In the genomic region with DNA sequence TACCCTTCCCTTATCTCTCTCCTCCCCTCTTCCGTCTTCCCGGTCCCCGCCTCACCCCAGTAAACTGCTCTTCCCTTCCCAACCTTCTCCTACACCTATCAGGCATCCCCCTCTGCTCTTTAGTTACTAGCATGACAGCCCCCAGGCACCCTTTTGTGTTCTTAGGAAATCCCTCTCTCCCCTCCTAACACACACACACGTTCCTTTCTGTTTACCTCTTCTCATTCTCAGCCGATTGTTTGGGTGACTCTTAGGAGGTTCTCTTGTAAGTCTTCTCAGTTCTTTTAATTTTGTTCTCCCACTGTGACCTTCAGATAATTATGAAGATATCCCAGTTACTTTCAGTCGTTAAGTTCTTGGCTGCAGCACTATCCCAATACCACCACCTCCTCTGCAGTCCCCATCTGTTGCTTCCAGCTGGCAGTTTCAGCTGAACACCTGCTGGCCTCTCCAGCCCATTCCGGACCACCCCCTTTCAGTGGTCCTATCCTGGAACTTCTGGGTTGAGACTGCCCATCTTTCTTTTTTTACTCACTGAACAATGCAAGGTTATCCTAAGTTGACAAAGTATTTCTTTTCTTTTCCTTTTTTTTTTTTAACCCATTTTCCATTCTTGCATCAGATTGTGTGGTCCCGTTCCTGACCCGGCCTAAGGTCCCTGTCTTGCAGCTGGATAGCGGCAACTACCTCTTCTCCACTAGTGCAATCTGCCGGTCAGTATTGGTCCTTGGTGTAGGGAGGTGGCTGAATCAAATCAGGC, we compare ENCODE assay signal across 7 cellular contexts. TPM values are rescaled to one million over a fixed set of nuclear protein-coding genes. Genes with fewer than 3 reads are reported as not detected.
DNase-seq lines count a peak whose midpoint lies in the region; ATAC-seq and TF ChIP-seq lines count a peak whose summit lies in the region.

No MANE protein-coding gene starts in this region.

- peaks cover 11% of the 10 kb centered on the region for H3K4me1 ChIP-seq in fibroblast of lung (ENCODE audit: control insufficient read depth, extremely low read depth, insufficient read depth, low read length)
- H3K4me1 ChIP-seq in psoas muscle: peaks cover 10% of the 10 kb centered on the region

- TF ChIP-seq CTCF in RWPE1 (conservative IDR thresholded peaks at IDR 0.05; ENCODE audit: low read depth) (no peak), fibroblast of lung (conservative IDR thresholded peaks at IDR 0.05 in 1 of 2, IDR thresholded peaks at IDR 0.05 in 1 of 2; ENCODE audit: low read depth in 1 of 2, low read length in 2 of 2) (no peak), psoas muscle (IDR thresholded peaks at IDR 0.05) (no peak)

- H3K4me3 ChIP-seq in fibroblast of lung (replicated peaks in 1 of 4; ENCODE audit: control extremely low read depth in 1 of 4, insufficient read depth in 1 of 4, low read depth in 3 of 4, low read length in 4 of 4) (peak overlapping the region; percentile 81 to 99 (median 89)), psoas muscle (peak overlapping the region; percentile 96)

- ATAC-seq in GM21515 (IDR thresholded peaks at IDR 0.05; ENCODE audit: unreplicated experiment): peak; percentile 1
- peak in 2 of 4 donors; percentile 16 to 17 for ATAC-seq in psoas muscle

- CTCF ChIA-PET in RWPE1 (lab: Yijun Ruan, JAX): interaction anchor here (0.7 kb wide), 1 partner anchor 309 kb away, joined by 4 read pairs; no protein-coding TSS in a partner anchor

- peaks cover 19% of the 10 kb centered on the region for H3K36me3 ChIP-seq in fibroblast of lung (ENCODE audit: control insufficient read depth, insufficient read depth, low read length)
- H3K36me3 ChIP-seq in psoas muscle (ENCODE audit: insufficient read depth in 1 of 2, low read depth in 1 of 2): peaks cover 16 to 36% of the 10 kb centered on the region in 2 donors

- H3K9me3 ChIP-seq in fibroblast of lung (ENCODE audit: control insufficient read depth, insufficient read depth, low read depth, low read length): no peaks in the 10 kb centered on the region
- H3K9me3 ChIP-seq in psoas muscle: no peaks in the 10 kb centered on the region

- H3K9ac ChIP-seq in fibroblast of lung (ENCODE audit: insufficient read depth, low read length): peak overlapping the region; percentile 65

- WGBS in psoas muscle, 3 donors: 25 to 27% (median 26%) methylated on average over 11 of the region's 11 CpGs

- H3K79me2 ChIP-seq in fibroblast of lung (ENCODE audit: control insufficient read depth, insufficient read depth, low read length): peaks cover 21% of the 10 kb centered on the region

- intact Hi-C loops in psoas muscle (cut with DNase I): loop anchor here in 1 of 2 donors (5.0 kb wide), 1 partner anchor 34 kb away; the partner anchor contains the start of genes DDIT3 and MBD6

- POLR2A ChIA-PET in RWPE1 (lab: Yijun Ruan, JAX; ENCODE audit: low non-redundant PET): no interaction called here

- DNase-seq in RWPE1 (ENCODE audit: low spot score) (no peak), fibroblast of lung (ENCODE audit: low read depth in 2 of 2) (no peak), psoas muscle (no peak), glomerular visceral epithelial cell (ENCODE audit: extremely low spot score) (no peak), anterior cingulate cortex (lab: John Stamatoyannopoulos, UW) (no peak), ureter (ENCODE audit: low spot score) (no peak)

- H3K27ac ChIP-seq in RWPE1 (peak overlapping the region; percentile 79), fibroblast of lung (ENCODE audit: insufficient read depth, low read length) (peak overlapping the region; percentile 67), psoas muscle (peak overlapping the region; percentile 76)

- peak overlapping the region; percentile 22 for H2AFZ ChIP-seq in fibroblast of lung (ENCODE audit: low read length)

- H3K4me2 ChIP-seq in fibroblast of lung (ENCODE audit: extremely low read depth, insufficient read depth, low read length): peak overlapping the region; percentile 82

- H4K20me1 ChIP-seq in fibroblast of lung (ENCODE audit: control insufficient read depth, extremely low read depth, insufficient read depth, low read length): no peaks in the 10 kb centered on the region

- H3K27me3 ChIP-seq in fibroblast of lung (ENCODE audit: control insufficient read depth, insufficient read depth, low read length): no peaks in the 10 kb centered on the region
- no peaks in the 10 kb centered on the region for H3K27me3 ChIP-seq in psoas muscle (ENCODE audit: insufficient read depth in 3 of 3, low read length in 2 of 3)

RNA-seq across cellular contexts. Expression of gene MARS1, which starts 0.7 kb away (rescaled TPM):
- total RNA-seq in fibroblast of lung: 223 and 352 TPM in 2 replicates
- 89.9 and 103 TPM in 2 replicates for polyA plus RNA-seq in fibroblast of lung
- polyA plus RNA-seq in fibroblast of lung (2012): 127 and 147 TPM in 2 replicates
- polyA minus RNA-seq in fibroblast of lung (ENCODE audit: low replicate concordance): 393 and 409 TPM in 2 replicates
- total RNA-seq in psoas muscle: 10 to 100 TPM; 68.6 to 88.0 (median 83.7) TPM
- polyA plus RNA-seq in psoas muscle: 10 to 100 TPM; 41.2 to 97.4 (median 77.7) TPM
- 327 TPM for total RNA-seq in ureter

RNA-seq across cellular contexts. Expression of gene ARHGAP9, which starts 8.9 kb away (rescaled TPM):
- total RNA-seq in fibroblast of lung (under 0.01 TPM in 2 replicates), psoas muscle (1 to 10 TPM; 1.3 to 5.4 (median 4.1) TPM), ureter (10.0 TPM)
- polyA plus RNA-seq in fibroblast of lung (0.08 and 0.10 TPM in 2 replicates), psoas muscle (1 to 10 TPM in 2 of 3 donors, under 1 TPM in 1; 0.91 to 2.0 (median 1.4) TPM)
- polyA plus RNA-seq in fibroblast of lung (2012): 0.15 TPM in 1 of 2 replicates, not detected in the other
- not detected in 2 replicates for polyA minus RNA-seq in fibroblast of lung (ENCODE audit: low replicate concordance)

RNA-seq across cellular contexts. Expression of gene GLI1, which starts 29.0 kb away (rescaled TPM):
- total RNA-seq in fibroblast of lung (1.0 and 2.0 TPM in 2 replicates), psoas muscle (under 1 TPM in 3 of 4 donors, not detected in 1; 0.07 to 0.86 (median 0.61) TPM), ureter (4.2 TPM)
- polyA plus RNA-seq in fibroblast of lung (0.40 and 0.97 TPM in 2 replicates), psoas muscle (under 1 TPM; 0.21 to 0.34 (median 0.23) TPM)
- polyA plus RNA-seq in fibroblast of lung (2012): 1.5 and 3.4 TPM in 2 replicates
- 2.7 and 17.2 TPM in 2 replicates for polyA minus RNA-seq in fibroblast of lung (ENCODE audit: low replicate concordance)

RNA-seq across cellular contexts. Expression of gene DDIT3, which starts 31.7 kb away (rescaled TPM):
- total RNA-seq in fibroblast of lung: 249 and 265 TPM in 2 replicates
- 32.5 and 57.8 TPM in 2 replicates for polyA plus RNA-seq in fibroblast of lung
- 28.2 and 52.6 TPM in 2 replicates for polyA plus RNA-seq in fibroblast of lung (2012)
- 7.6 and 13.9 TPM in 2 replicates for polyA minus RNA-seq in fibroblast of lung (ENCODE audit: low replicate concordance)
- total RNA-seq in psoas muscle: 10 to 100 TPM; 11.1 to 59.5 (median 19.6) TPM
- polyA plus RNA-seq in psoas muscle: 100 to 1,000 TPM in 1 of 3 donors, 10 to 100 TPM in 2; 62.5 to 224 (median 68.9) TPM
- total RNA-seq in ureter: 30.8 TPM

RNA-seq across cellular contexts. Expression of gene INHBE, which starts 33.5 kb away (rescaled TPM):
- total RNA-seq in fibroblast of lung: 9.2 and 26.4 TPM in 2 replicates
- polyA plus RNA-seq in fibroblast of lung: 0.41 and 0.67 TPM in 2 replicates
- polyA plus RNA-seq in fibroblast of lung (2012): 0.40 and 1.0 TPM in 2 replicates
- not detected in 2 replicates for polyA minus RNA-seq in fibroblast of lung (ENCODE audit: low replicate concordance)
- total RNA-seq in psoas muscle: 1 to 10 TPM in 2 of 4 donors, under 1 TPM in 2; 0.23 to 6.8 (median 2.1) TPM
- 1 to 10 TPM in 1 of 3 donors, under 1 TPM in 2; 0.18 to 1.4 (median 0.18) TPM for polyA plus RNA-seq in psoas muscle
- 0.23 TPM for total RNA-seq in ureter
